8 cellular contexts compared by ENCODE assay signal in the genomic region with DNA sequence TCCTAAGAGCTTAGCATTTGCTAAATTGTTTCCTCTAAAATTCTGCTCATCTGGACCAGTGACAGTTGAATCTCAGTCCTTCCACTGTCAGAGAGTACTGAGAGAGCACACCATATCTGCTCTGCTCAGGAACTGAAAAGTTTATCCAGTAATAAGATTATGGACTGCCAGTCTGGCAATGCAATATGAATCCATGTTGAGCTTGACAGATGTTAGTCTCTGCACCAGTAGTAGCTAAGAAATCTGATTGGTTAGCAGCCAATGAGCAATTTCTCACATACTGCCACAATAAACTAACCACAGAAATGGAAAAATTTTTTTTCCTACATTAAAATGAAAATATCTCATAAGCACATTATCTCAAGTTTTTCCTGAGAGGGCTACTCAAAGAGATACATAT. TPM values are rescaled to one million over a fixed set of nuclear protein-coding genes. Genes with fewer than 3 reads are reported as not detected.
DNase-seq lines count a peak whose midpoint lies in the region; ATAC-seq and TF ChIP-seq lines count a peak whose summit lies in the region.
"Had no signal": no experiment of that assay in that cellular context is flagged by ENCODE, and none has a peak within 500 bp of the region (broad histone marks: within the 10 kb centered on the region; RNA-seq: fewer than 3 reads in every experiment).

No MANE protein-coding gene starts in this region.

- H3K27ac Mint-ChIP-seq in GM23338 = no peak overlapping the region
- H3K27ac Mint-ChIP-seq in stimulated activated effector memory CD8-positive, alpha-beta T cell treated with anti-CD3 and anti-CD28 coated beads, Interleukin-12 subunit alpha, Interleukin-12 subunit beta, amount 100 ng/mL, for 72 hours = peak overlapping the region; percentile 32

- H3K4me3 ChIP-seq in GM23338 = peak overlapping the region; percentile 91; the same call in 1 of the 2 replicates
- no peak overlapping the region for H3K4me3 ChIP-seq in fibroblast of mammary gland (ENCODE audit: control insufficient read depth, low read depth, low read length)

- H3K36me3 ChIP-seq in GM23338 (ENCODE audit: insufficient read depth) = peaks cover 3% of the 10 kb centered on the region; the same call in 1 of the 2 replicates
- H3K36me3 ChIP-seq: Peyer's patch had no signal

- peaks cover 24% of the 10 kb centered on the region for H3K27me3 ChIP-seq in GM23338 (ENCODE audit: insufficient read depth)
- H3K27me3 ChIP-seq: Peyer's patch had no signal

- H4K20me1 ChIP-seq in GM23338 (replicated peaks; ENCODE audit: insufficient read depth) = peaks cover 16% of the 10 kb centered on the region; the same call in 1 of the 2 replicates

- peaks cover 42% of the 10 kb centered on the region for H3K4me1 Mint-ChIP-seq in GM23338
- H3K4me1 Mint-ChIP-seq in stimulated activated effector memory CD8-positive, alpha-beta T cell treated with anti-CD3 and anti-CD28 coated beads, Interleukin-12 subunit alpha, Interleukin-12 subunit beta, amount 100 ng/mL, for 72 hours = peaks cover 44% of the 10 kb centered on the region

- H3K36me3 Mint-ChIP-seq in GM23338 (ENCODE audit: low read depth) = peaks cover 9% of the 10 kb centered on the region; the same call in 1 of the 3 replicates
- peaks cover 22% of the 10 kb centered on the region for H3K36me3 Mint-ChIP-seq in stimulated activated effector memory CD8-positive, alpha-beta T cell treated with anti-CD3 and anti-CD28 coated beads, Interleukin-12 subunit alpha, Interleukin-12 subunit beta, amount 100 ng/mL, for 72 hours

- no peak overlapping the region; the same call in 2 of the 3 replicates for H3K4me3 Mint-ChIP-seq in GM23338
- peak overlapping the region; percentile 87 for H3K4me3 Mint-ChIP-seq in stimulated activated effector memory CD8-positive, alpha-beta T cell treated with anti-CD3 and anti-CD28 coated beads, Interleukin-12 subunit alpha, Interleukin-12 subunit beta, amount 100 ng/mL, for 72 hours

- peak overlapping the region; percentile 92 for H3K4me2 ChIP-seq in GM23338

- peaks cover 20% of the 10 kb centered on the region for H3K27me3 Mint-ChIP-seq in GM23338 (ENCODE audit: insufficient read depth, low read depth, poor library complexity)

- H3K27ac ChIP-seq in GM23338 (ENCODE audit: low read depth) = no peak overlapping the region

- peaks cover 11% of the 10 kb centered on the region for H3F3A ChIP-seq in GM23338 (replicated peaks; ENCODE audit: low read depth)

- peaks cover 67% of the 10 kb centered on the region for H3K79me2 ChIP-seq in GM23338 (replicated peaks; ENCODE audit: insufficient read depth)

- H3K9me3 Mint-ChIP-seq in GM23338 = no peaks in the 10 kb centered on the region; the same call in 2 of the 3 replicates
- H3K9me3 Mint-ChIP-seq in stimulated activated effector memory CD8-positive, alpha-beta T cell treated with anti-CD3 and anti-CD28 coated beads, Interleukin-12 subunit alpha, Interleukin-12 subunit beta, amount 100 ng/mL, for 72 hours = no peaks in the 10 kb centered on the region

- H3K9me2 ChIP-seq in GM23338 (ENCODE audit: insufficient read depth) = no peaks in the 10 kb centered on the region

- no peak overlapping the region for H2AFZ ChIP-seq in GM23338

- TF ChIP-seq CTCF in GM23338 (conservative IDR thresholded peaks at IDR 0.05; ENCODE audit: low read depth in 2 of 2) (no peak), fibroblast of mammary gland (conservative IDR thresholded peaks at IDR 0.05; ENCODE audit: control insufficient read depth, insufficient read depth, low read depth, low read length) (no peak)

- no peak for DNase-seq in GM23338 (ENCODE audit: low spot score)
- peak; percentile 32 for DNase-seq in RKO (ENCODE audit: low spot score)
- peak; percentile 42 for DNase-seq in fibroblast of mammary gland (ENCODE audit: low read depth)
- no peak for DNase-seq in stimulated activated effector memory CD8-positive, alpha-beta T cell treated with anti-CD3 and anti-CD28 coated beads, Interleukin-12 subunit alpha, Interleukin-12 subunit beta, amount 100 ng/mL, for 72 hours (ENCODE audit: low spot score in 2 of 2)
- DNase-seq: Peyer's patch had no signal

- ATAC-seq in GM23338 = no peak
- no peak for ATAC-seq in stimulated activated effector memory CD8-positive, alpha-beta T cell treated with anti-CD3 and anti-CD28 coated beads, Interleukin-12 subunit alpha, Interleukin-12 subunit beta, amount 100 ng/mL, for 72 hours
- ATAC-seq in HG03175 (IDR thresholded peaks at IDR 0.05; ENCODE audit: unreplicated experiment) = no peak
- no peak for ATAC-seq in GM19324 (IDR thresholded peaks at IDR 0.05; ENCODE audit: low FRiP score, unreplicated experiment)
- no peak for ATAC-seq in esophagus mucosa

- peaks cover 30% of the 10 kb centered on the region for H3K4me1 ChIP-seq in GM23338 (ENCODE audit: insufficient read depth)

TF ChIP-seq in GM23338, 12 proteins besides CTCF, POLR2A, EP300 and RAD21:
- TF ChIP-seq POLR2AphosphoS5 (IDR thresholded peaks at IDR 0.05; ENCODE audit: low read depth) (no peak), EZH2phosphoT487 (IDR thresholded peaks at IDR 0.05; ENCODE audit: unreplicated experiment) (no peak)
TF ChIP-seq in GM23338: peak in this region for 0.

RNA-seq across cellular contexts. Expression of gene PRKD3, which starts 2.3 kb away (rescaled TPM):
- 50.9 and 77.0 TPM in 2 replicates for total RNA-seq in GM23338 (2014; rRNA removed; shearing (Covaris generic))
- polyA plus RNA-seq in GM23338 (2016; fragmentation: Nextera tagmentation; extraction: Ambion mirVana) = 58.9 and 59.7 TPM in 2 replicates
- total RNA-seq in esophagus mucosa = 17.4 TPM

RNA-seq across cellular contexts. Expression of gene QPCT, which starts 22.1 kb away (rescaled TPM):
- 13.2 and 16.5 TPM in 2 replicates for total RNA-seq in GM23338 (2014; rRNA removed; shearing (Covaris generic))
- 12.1 and 13.2 TPM in 2 replicates for polyA plus RNA-seq in GM23338 (2016; fragmentation: Nextera tagmentation; extraction: Ambion mirVana)
- 5.9 TPM for total RNA-seq in esophagus mucosa

Comparison
In these comparisons a context has a peak if more than half of its experiments do, and no peak if none do; other contexts are left out.
1. DNase-seq: peak in RKO (single experiment) and fibroblast of mammary gland (single experiment); none in GM23338 (single experiment) and stimulated activated effector memory CD8-positive, alpha-beta T cell treated with anti-CD3 and anti-CD28 coated beads, Interleukin-12 subunit alpha, Interleukin-12 subunit beta, amount 100 ng/mL, for 72 hours (0 of 2).